1 cellular context compared by ENCODE assay signal in the genomic region with DNA sequence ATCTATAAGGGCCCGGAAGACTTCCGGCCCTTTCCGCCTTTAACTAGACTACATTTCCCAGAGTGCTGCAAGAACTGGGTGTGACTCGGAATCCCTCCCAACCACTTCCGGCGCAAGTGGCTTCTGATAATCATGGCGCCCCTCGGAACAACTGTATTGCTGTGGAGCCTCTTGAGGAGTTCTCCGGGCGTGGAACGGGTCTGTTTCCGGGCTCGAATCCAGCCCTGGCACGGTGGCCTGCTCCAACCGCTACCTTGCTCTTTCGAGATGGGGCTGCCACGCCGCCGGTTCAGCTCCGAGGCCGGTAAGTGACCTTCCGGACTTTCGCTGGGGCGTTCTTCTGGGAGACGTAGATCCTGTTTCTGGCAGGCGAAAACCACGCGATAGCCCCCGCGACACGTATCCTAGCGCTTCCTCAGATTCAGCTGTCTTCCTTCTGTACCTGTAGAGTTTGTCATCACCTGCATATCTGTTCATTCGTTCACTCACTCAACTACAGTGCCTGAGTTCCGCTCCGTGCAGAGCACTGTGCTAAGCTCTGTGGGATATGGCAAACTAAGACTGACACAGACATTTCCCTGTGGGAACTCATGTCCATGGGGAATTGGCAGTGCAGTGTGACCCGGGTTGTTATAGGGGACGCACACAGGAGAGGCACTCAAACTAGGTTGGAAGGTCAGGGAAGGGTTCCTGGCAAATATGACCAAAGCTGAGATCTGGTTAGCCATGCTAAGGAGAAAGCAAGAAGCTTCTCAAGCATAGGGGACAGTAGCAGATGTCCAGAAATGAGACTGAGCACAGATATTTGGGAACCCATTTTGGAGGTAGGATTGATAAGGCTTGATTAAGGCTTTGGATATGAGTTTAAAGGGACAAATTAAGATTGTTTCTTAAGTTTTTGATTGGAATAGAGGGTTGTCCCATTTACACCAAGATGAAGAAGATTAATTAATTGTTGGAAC.
TF ChIP-seq lines count a peak whose summit lies in the region.

MRPS22 (plus strand) TSS at position 126 of the 962 bp plus-strand sequence; CDS start at position 133, 7 bp downstream.

TF ChIP-seq in HepG2, 621 proteins besides CTCF, POLR2A, EP300 and RAD21 (continued from another document and continues in another):
- TF ChIP-seq, protein P1, sequence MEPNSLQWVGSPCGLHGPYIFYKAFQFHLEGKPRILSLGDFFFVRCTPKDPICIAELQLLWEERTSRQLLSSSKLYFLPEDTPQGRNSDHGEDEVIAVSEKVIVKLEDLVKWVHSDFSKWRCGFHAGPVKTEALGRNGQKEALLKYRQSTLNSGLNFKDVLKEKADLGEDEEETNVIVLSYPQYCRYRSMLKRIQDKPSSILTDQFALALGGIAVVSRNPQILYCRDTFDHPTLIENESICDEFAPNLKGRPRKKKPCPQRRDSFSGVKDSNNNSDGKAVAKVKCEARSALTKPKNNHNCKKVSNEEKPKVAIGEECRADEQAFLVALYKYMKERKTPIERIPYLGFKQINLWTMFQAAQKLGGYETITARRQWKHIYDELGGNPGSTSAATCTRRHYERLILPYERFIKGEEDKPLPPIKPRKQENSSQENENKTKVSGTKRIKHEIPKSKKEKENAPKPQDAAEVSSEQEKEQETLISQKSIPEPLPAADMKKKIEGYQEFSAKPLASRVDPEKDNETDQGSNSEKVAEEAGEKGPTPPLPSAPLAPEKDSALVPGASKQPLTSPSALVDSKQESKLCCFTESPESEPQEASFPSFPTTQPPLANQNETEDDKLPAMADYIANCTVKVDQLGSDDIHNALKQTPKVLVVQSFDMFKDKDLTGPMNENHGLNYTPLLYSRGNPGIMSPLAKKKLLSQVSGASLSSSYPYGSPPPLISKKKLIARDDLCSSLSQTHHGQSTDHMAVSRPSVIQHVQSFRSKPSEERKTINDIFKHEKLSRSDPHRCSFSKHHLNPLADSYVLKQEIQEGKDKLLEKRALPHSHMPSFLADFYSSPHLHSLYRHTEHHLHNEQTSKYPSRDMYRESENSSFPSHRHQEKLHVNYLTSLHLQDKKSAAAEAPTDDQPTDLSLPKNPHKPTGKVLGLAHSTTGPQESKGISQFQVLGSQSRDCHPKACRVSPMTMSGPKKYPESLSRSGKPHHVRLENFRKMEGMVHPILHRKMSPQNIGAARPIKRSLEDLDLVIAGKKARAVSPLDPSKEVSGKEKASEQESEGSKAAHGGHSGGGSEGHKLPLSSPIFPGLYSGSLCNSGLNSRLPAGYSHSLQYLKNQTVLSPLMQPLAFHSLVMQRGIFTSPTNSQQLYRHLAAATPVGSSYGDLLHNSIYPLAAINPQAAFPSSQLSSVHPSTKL (CRISPR knock-in tag; IDR thresholded peaks at IDR 0.05) = peak; percentile 4; the same call in 1 of the 2 replicates
- TF ChIP-seq, protein P2, sequence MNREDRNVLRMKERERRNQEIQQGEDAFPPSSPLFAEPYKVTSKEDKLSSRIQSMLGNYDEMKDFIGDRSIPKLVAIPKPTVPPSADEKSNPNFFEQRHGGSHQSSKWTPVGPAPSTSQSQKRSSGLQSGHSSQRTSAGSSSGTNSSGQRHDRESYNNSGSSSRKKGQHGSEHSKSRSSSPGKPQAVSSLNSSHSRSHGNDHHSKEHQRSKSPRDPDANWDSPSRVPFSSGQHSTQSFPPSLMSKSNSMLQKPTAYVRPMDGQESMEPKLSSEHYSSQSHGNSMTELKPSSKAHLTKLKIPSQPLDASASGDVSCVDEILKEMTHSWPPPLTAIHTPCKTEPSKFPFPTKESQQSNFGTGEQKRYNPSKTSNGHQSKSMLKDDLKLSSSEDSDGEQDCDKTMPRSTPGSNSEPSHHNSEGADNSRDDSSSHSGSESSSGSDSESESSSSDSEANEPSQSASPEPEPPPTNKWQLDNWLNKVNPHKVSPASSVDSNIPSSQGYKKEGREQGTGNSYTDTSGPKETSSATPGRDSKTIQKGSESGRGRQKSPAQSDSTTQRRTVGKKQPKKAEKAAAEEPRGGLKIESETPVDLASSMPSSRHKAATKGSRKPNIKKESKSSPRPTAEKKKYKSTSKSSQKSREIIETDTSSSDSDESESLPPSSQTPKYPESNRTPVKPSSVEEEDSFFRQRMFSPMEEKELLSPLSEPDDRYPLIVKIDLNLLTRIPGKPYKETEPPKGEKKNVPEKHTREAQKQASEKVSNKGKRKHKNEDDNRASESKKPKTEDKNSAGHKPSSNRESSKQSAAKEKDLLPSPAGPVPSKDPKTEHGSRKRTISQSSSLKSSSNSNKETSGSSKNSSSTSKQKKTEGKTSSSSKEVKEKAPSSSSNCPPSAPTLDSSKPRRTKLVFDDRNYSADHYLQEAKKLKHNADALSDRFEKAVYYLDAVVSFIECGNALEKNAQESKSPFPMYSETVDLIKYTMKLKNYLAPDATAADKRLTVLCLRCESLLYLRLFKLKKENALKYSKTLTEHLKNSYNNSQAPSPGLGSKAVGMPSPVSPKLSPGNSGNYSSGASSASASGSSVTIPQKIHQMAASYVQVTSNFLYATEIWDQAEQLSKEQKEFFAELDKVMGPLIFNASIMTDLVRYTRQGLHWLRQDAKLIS (CRISPR knock-in tag; IDR thresholded peaks at IDR 0.05) = no peak
- TF ChIP-seq CCDC6 (CRISPR knock-in tag; IDR thresholded peaks at IDR 0.05) (no peak), ZNF589 (CRISPR knock-in tag; conservative IDR thresholded peaks at IDR 0.05) (no peak), ZNF530 (CRISPR knock-in tag; IDR thresholded peaks at IDR 0.05; ENCODE audit: low read depth) (no peak), FIP1L1 (IDR thresholded peaks at IDR 0.05; ENCODE audit: borderline replicate concordance, insufficient read depth, low read depth, low read length) (no peak), MNT (IDR thresholded peaks at IDR 0.05) (no peak), ZNF775 (CRISPR knock-in tag; IDR thresholded peaks at IDR 0.05; ENCODE audit: borderline replicate concordance) (no peak), NPAS2 (CRISPR knock-in tag; IDR thresholded peaks at IDR 0.05; ENCODE audit: borderline replicate concordance) (no peak), ZBTB25 (CRISPR knock-in tag; IDR thresholded peaks at IDR 0.05) (no peak), RFX1 (IDR thresholded peaks at IDR 0.05) (no peak), ZNF331 (CRISPR knock-in tag; IDR thresholded peaks at IDR 0.05) (peak; percentile 38; the same call in 1 of the 2 replicates), HNRNPK (IDR thresholded peaks at IDR 0.05; ENCODE audit: low read depth, low read length, poor library complexity, severe bottlenecking) (no peak), ZNF124 (CRISPR knock-in tag; IDR thresholded peaks at IDR 0.05) (no peak), ELF3 (CRISPR knock-in tag; IDR thresholded peaks at IDR 0.05) (no peak), NCOR1 (IDR thresholded peaks at IDR 0.05; ENCODE audit: borderline replicate concordance, low read length) (peak; percentile 44; the same call in 1 of the 2 replicates), KAT2B (IDR thresholded peaks at IDR 0.05; ENCODE audit: borderline replicate concordance, low read depth, low read length) (no peak), SALL1 (CRISPR knock-in tag; IDR thresholded peaks at IDR 0.05) (peak; percentile 52), ZNF503 (CRISPR knock-in tag; IDR thresholded peaks at IDR 0.05) (0 out of 2 replicates have a peak, but pooled peaks have one; percentile 10), ZNF136 (CRISPR knock-in tag; IDR thresholded peaks at IDR 0.05; ENCODE audit: low read depth) (no peak), JDP2 (CRISPR knock-in tag; IDR thresholded peaks at IDR 0.05; ENCODE audit: borderline replicate concordance) (no peak; the same call in 1 of the 2 replicates), ZNF777 (CRISPR knock-in tag; IDR thresholded peaks at IDR 0.05) (peak; percentile 41; the same call in 1 of the 2 replicates), HNRNPUL1 (IDR thresholded peaks at IDR 0.05; ENCODE audit: low read depth, low read length) (no peak), TBX2 (CRISPR knock-in tag; IDR thresholded peaks at IDR 0.05; ENCODE audit: borderline replicate concordance) (peak; percentile 66; the same call in 1 of the 2 replicates), ZNF552 (CRISPR knock-in tag; IDR thresholded peaks at IDR 0.05; ENCODE audit: borderline replicate concordance) (no peak), ZHX2 (IDR thresholded peaks at IDR 0.05; ENCODE audit: low read depth) (peak; percentile 67), ZHX2 (CRISPR knock-in tag; IDR thresholded peaks at IDR 0.05; ENCODE audit: borderline replicate concordance) (no peak; the same call in 1 of the 2 replicates), HCFC1 (IDR thresholded peaks at IDR 0.05; ENCODE audit: low read depth, low read length) (peak; percentile 88), HOXA5 (CRISPR knock-in tag; IDR thresholded peaks at IDR 0.05) (no peak)
- TF ChIP-seq, protein P3, sequence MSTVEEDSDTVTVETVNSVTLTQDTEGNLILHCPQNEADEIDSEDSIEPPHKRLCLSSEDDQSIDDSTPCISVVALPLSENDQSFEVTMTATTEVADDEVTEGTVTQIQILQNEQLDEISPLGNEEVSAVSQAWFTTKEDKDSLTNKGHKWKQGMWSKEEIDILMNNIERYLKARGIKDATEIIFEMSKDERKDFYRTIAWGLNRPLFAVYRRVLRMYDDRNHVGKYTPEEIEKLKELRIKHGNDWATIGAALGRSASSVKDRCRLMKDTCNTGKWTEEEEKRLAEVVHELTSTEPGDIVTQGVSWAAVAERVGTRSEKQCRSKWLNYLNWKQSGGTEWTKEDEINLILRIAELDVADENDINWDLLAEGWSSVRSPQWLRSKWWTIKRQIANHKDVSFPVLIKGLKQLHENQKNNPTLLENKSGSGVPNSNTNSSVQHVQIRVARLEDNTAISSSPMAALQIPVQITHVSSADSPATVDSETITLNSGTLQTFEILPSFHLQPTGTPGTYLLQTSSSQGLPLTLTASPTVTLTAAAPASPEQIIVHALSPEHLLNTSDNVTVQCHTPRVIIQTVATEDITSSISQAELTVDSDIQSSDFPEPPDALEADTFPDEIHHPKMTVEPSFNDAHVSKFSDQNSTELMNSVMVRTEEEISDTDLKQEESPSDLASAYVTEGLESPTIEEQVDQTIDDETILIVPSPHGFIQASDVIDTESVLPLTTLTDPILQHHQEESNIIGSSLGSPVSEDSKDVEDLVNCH (CRISPR knock-in tag; IDR thresholded peaks at IDR 0.05) = no peak
